ENCODE assay signal across 8 cellular contexts in the genomic region with DNA sequence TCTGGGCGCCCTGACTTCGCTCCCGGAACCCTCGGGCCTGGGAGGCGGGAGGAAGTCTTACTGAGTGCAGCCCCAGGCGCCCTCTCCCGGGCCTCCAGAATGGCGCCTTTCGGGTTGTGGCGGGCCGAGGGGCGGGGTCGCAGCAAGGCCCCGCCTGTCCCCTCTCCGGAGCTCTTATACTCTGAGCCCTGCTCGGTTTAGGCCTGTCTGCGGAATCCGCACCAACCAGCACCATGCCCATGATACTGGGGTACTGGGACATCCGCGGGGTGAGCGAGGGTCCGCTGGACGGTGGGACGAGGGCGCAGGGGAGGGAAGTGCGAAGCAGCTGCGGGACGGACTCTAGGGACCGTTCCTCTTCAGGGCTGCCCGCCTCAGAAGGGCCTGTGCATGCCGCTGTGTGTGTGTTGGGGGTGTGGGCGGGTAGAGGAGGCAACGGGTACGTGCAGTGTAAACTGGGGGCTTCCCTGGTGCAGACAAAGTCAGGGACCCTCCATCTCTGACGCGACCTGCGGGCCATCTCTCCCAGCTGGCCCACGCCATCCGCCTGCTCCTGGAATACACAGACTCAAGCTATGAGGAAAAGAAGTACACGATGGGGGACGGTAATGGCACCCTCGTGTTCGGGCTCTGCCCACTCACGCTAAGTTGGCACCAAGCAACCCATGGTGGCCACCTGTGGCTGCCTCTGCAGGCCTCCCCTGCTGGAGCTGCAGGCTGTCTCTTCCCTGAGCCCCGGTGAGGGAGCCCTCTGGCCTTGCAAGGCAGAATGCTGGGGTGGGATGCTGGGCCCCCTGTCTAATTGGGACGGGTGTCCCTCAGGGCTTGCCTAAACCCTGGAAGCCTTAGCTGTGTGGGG. TPM values are rescaled to one million over a fixed set of nuclear protein-coding genes. Genes with fewer than 3 reads are reported as not detected.
DNase-seq lines count a peak whose midpoint lies in the region; ATAC-seq and TF ChIP-seq lines count a peak whose summit lies in the region.

A gene (plus strand): TSS at position 177 of the 859 bp plus-strand sequence. CDS start 57 bp downstream, at position 234.

- H3K27me3 ChIP-seq in BLaER1 treated with 17β-estradiol and CSF1 and Interleukin-3, amounts not matched to agents 10 nM and 100 nM, result no peaks in the 10 kb centered on the region
- H3K27me3 ChIP-seq in ascending aorta, result no peaks in the 10 kb centered on the region

- no peaks in the 10 kb centered on the region for H3K27me3 Mint-ChIP-seq in natural killer cell (ENCODE audit: low read depth in 2 of 2)

- no peaks in the 10 kb centered on the region for H4K20me1 ChIP-seq in BLaER1 treated with 17β-estradiol and CSF1 and Interleukin-3, amounts not matched to agents 10 nM and 100 nM

- H3K4me1 Mint-ChIP-seq in natural killer cell, result peaks cover 0 to 17% of the 10 kb centered on the region in 2 donors

- peak within 1 kb of the TSS; percentile 54 to 78 (median 66) for H3K4me3 ChIP-seq in BLaER1 treated with 17β-estradiol and CSF1 and Interleukin-3, amounts not matched to agents 10 nM and 100 nM
- peak within 1 kb of the TSS in 1 of 2 donors; percentile 38 for H3K4me3 ChIP-seq in ascending aorta

- peak; percentile 55 for DNase-seq in GM19238 (ENCODE audit: insufficient read length, low spot score)
- peak in 1 of 2 donors; percentile 89 for DNase-seq in ascending aorta (ENCODE audit: low spot score in 2 of 2)
- peak; percentile 79 for DNase-seq in natural killer cell
- DNase-seq in KG1 (lab: John Stamatoyannopoulos, UW), result no peak
- no peak for DNase-seq in dermis blood vessel endothelial cell
- DNase-seq in OCI-M1 (lab: John Stamatoyannopoulos, UW), result no peak

- H3K4me2 ChIP-seq in BLaER1 treated with 17β-estradiol and CSF1 and Interleukin-3, amounts not matched to agents 10 nM and 100 nM, result peak within 1 kb of the TSS; percentile 90 to 99 (median 96)

- H3K36me3 ChIP-seq in BLaER1 treated with 17β-estradiol and CSF1 and Interleukin-3, amounts not matched to agents 10 nM and 100 nM, result peaks cover 0 to 38% (median 22%) of the 10 kb centered on the region in 11 experiments; a peak in 15 of 22 replicates
- no peaks in the 10 kb centered on the region for H3K36me3 ChIP-seq in ascending aorta

- peaks cover 12 to 27% (median 17%) of the 10 kb centered on the region in 10 experiments for H3K4me1 ChIP-seq in BLaER1 treated with 17β-estradiol and CSF1 and Interleukin-3, amounts not matched to agents 10 nM and 100 nM
- no peaks in the 10 kb centered on the region for H3K4me1 ChIP-seq in ascending aorta

- ATAC-seq in HG03571 (IDR thresholded peaks at IDR 0.05; ENCODE audit: unreplicated experiment) (peak; percentile 89), natural killer cell (peak in 2 of 3 donors; percentile 99)

- TF ChIP-seq CTCF in ascending aorta (IDR thresholded peaks at IDR 0.05) (peak in 1 of 3 experiments; percentile 41), natural killer cell (IDR thresholded peaks at IDR 0.05) (peak; percentile 50)

- peak within 1 kb of the TSS; percentile 74 to 90 (median 84) for H3K9ac ChIP-seq in BLaER1 treated with 17β-estradiol and CSF1 and Interleukin-3, amounts not matched to agents 10 nM and 100 nM

- peak within 1 kb of the TSS; percentile 66 to 90 (median 86) for H3K27ac ChIP-seq in BLaER1 treated with 17β-estradiol and CSF1 and Interleukin-3, amounts not matched to agents 10 nM and 100 nM
- H3K27ac ChIP-seq in ascending aorta, result peak within 1 kb of the TSS in 1 of 2 donors; percentile 46

- H3K9me3 ChIP-seq in BLaER1 treated with 17β-estradiol and CSF1 and Interleukin-3, amounts not matched to agents 10 nM and 100 nM (replicated peaks in 1 of 11), result peaks cover 8 to 23% (median 15%) of the 10 kb centered on the region in 11 experiments; a peak in 21 of 22 replicates
- no peaks in the 10 kb centered on the region for H3K9me3 ChIP-seq in ascending aorta

- intact Hi-C loops in ascending aorta (cut with DNase I), result loop anchor here (1.0 to 5.0 kb wide), 2 partner anchors 46 to 140 kb away; a partner anchor contains a TSS
- intact Hi-C loops in natural killer cell (cut with micrococcal nuclease), result loop anchor here (2.0 kb wide), 1 partner anchor 45 kb away; no protein-coding TSS in a partner anchor

- H3K36me3 Mint-ChIP-seq in natural killer cell, result no peaks in the 10 kb centered on the region

- peak within 1 kb of the TSS in 1 of 2 donors; percentile 92 for H3K27ac Mint-ChIP-seq in natural killer cell

- peaks cover 0 to 4% of the 10 kb centered on the region in 2 donors for H3K9me3 Mint-ChIP-seq in natural killer cell

- no peak within 1 kb of the TSS for H3K4me3 Mint-ChIP-seq in natural killer cell

RNA-seq across cellular contexts. Expression of the gene that starts here (rescaled TPM):
- total RNA-seq in ascending aorta (89.4 TPM), natural killer cell (10 to 100 TPM in 2 of 3 donors, not detected in 1; 31.9 to 34.7 TPM), dermis blood vessel endothelial cell (8.5 TPM in 1 of 2 replicates, not detected in the other)

Comparison
In these comparisons a context has a peak if more than half of its experiments do, and no peak if none do; other contexts are left out.
1. DNase-seq: peak in GM19238 (single experiment) and natural killer cell (single experiment); none in KG1 (single experiment), dermis blood vessel endothelial cell (single experiment) and OCI-M1 (single experiment).